ENCODE assay signal across 8 cellular contexts in the genomic region with DNA sequence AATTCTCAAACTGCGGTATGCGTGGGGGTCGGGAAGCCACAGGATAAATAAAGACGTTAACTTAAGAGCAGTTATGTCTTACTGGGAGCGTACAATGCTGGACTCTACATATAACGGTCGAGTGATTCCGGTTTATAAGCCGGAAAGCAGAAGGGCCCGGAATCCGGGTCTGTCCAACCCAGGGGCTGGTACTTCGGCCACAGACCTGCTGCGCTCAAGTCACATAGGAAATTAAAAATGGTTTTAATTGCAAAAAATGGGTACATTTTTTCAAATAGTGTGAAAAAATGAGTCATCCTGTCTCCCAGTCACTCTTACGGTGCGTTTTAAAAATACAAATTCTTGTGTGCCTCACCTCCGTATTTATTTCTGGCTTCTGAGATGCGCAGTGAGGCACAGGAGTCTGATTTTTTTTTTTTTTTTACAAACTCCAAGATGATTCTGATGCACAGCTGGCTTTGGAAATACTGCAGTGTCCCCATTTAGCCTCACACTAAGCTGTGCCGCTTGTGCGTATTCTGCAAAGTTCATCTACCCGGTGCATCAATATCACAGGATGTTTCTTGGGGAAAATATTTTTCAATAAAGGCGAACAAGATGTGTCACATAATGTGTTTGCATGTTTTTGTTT. TPM values are rescaled to one million over a fixed set of nuclear protein-coding genes. Genes with fewer than 3 reads are reported as not detected.
DNase-seq lines count a peak whose midpoint lies in the region; ATAC-seq and TF ChIP-seq lines count a peak whose summit lies in the region.

No MANE protein-coding gene starts in this region.

- H3K27me3 Mint-ChIP-seq in CD14-positive monocyte (ENCODE audit: low read depth in 3 of 3) (no peaks in the 10 kb centered on the region), GM23338 (ENCODE audit: insufficient read depth, low read depth, poor library complexity) (peaks cover 19% of the 10 kb centered on the region)

- H2AFZ ChIP-seq in GM23338: no peak overlapping the region

- in situ Hi-C loops in ACHN (cut with HindIII; ENCODE audit: low pct_ligation_motif_present, low pct_unique_long_range_greater_than_20kb, low sequenced_read_pairs): no loop called here

- peak overlapping the region; percentile 91 to 98 (median 96) for H3K27ac Mint-ChIP-seq in CD14-positive monocyte
- H3K27ac Mint-ChIP-seq in GM23338: peak overlapping the region; percentile 95

- peaks cover 12% of the 10 kb centered on the region; the same call in 1 of the 2 replicates for H3K36me3 ChIP-seq in GM23338 (ENCODE audit: insufficient read depth)
- H3K36me3 ChIP-seq in SJCRH30: peaks cover 18% of the 10 kb centered on the region
- peaks cover 40% of the 10 kb centered on the region for H3K36me3 ChIP-seq in neutrophil

- H3K9me3 Mint-ChIP-seq in CD14-positive monocyte: peaks cover 0 to 2% (median 0%) of the 10 kb centered on the region in 7 donors
- peaks cover 3% of the 10 kb centered on the region; the same call in 1 of the 3 replicates for H3K9me3 Mint-ChIP-seq in GM23338

- H3K27ac ChIP-seq in GM23338 (ENCODE audit: low read depth) (peak overlapping the region; percentile 68), SJCRH30 (peak overlapping the region; percentile 100), neutrophil (peak overlapping the region; percentile 99)

- no peak for ATAC-seq in GM23338

- H3K4me1 ChIP-seq in GM23338 (ENCODE audit: insufficient read depth): peaks cover 33% of the 10 kb centered on the region
- peaks cover 3% of the 10 kb centered on the region for H3K4me1 ChIP-seq in SJCRH30
- H3K4me1 ChIP-seq in neutrophil (ENCODE audit: control insufficient read depth in 1 of 2, insufficient read depth in 1 of 2, low read depth in 1 of 2, low read length in 1 of 2): peaks cover 17 to 18% of the 10 kb centered on the region in 2 experiments

- TF ChIP-seq CTCF in CD14-positive monocyte (IDR thresholded peaks at IDR 0.05): no peak
- no peak for TF ChIP-seq CTCF in GM23338 (conservative IDR thresholded peaks at IDR 0.05; ENCODE audit: low read depth in 2 of 2)
- no peak for TF ChIP-seq CTCF in neutrophil (IDR thresholded peaks at IDR 0.05)

- H3K36me3 Mint-ChIP-seq in CD14-positive monocyte (peaks cover 33 to 48% of the 10 kb centered on the region in 2 donors), GM23338 (ENCODE audit: low read depth) (peaks cover 42% of the 10 kb centered on the region)

- intact Hi-C loops in CD14-positive monocyte (cut with micrococcal nuclease): loop anchor here (2.0 to 10.0 kb wide), 5 partner anchors 25 to 131 kb away; a partner anchor contains a TSS

- H3K4me3 Mint-ChIP-seq in CD14-positive monocyte (peak overlapping the region; percentile 93 to 98), GM23338 (peak overlapping the region; percentile 89)

- H3K4me3 ChIP-seq in GM23338: peak overlapping the region; percentile 61
- peak overlapping the region; percentile 99 for H3K4me3 ChIP-seq in SJCRH30
- H3K4me3 ChIP-seq in neutrophil (ENCODE audit: low read depth in 1 of 2, low read length in 1 of 2): peak overlapping the region; percentile 90 to 100

- peak overlapping the region; percentile 80 for H3K4me2 ChIP-seq in GM23338

- H4K20me1 ChIP-seq in GM23338 (replicated peaks; ENCODE audit: insufficient read depth): no peaks in the 10 kb centered on the region

- peaks cover 29% of the 10 kb centered on the region for H3K79me2 ChIP-seq in GM23338 (replicated peaks; ENCODE audit: insufficient read depth)

- no peaks in the 10 kb centered on the region for H3K27me3 ChIP-seq in GM23338 (ENCODE audit: insufficient read depth)
- no peaks in the 10 kb centered on the region for H3K27me3 ChIP-seq in SJCRH30
- H3K27me3 ChIP-seq in neutrophil: no peaks in the 10 kb centered on the region

- no peak for DNase-seq in CD14-positive monocyte (ENCODE audit: low spot score)
- no peak for DNase-seq in GM23338 (ENCODE audit: low spot score)
- peak in 1 of 2 experiments; percentile 50 for DNase-seq in SJCRH30
- peak; percentile 21 for DNase-seq in fibroblast of gingiva (ENCODE audit: low read depth)
- no peak for DNase-seq in ACHN
- DNase-seq in A172 (ENCODE audit: low spot score): no peak
- no peak for DNase-seq in Kasumi-1 (lab: John Stamatoyannopoulos, UW)

- H3K9me3 ChIP-seq in SJCRH30 (replicated peaks) (no peaks in the 10 kb centered on the region), neutrophil (no peaks in the 10 kb centered on the region)

- H3F3A ChIP-seq in GM23338 (replicated peaks; ENCODE audit: low read depth): peaks cover 26% of the 10 kb centered on the region

- no peaks in the 10 kb centered on the region for H3K9me2 ChIP-seq in GM23338 (ENCODE audit: insufficient read depth)

- H3K4me1 Mint-ChIP-seq in CD14-positive monocyte (peaks cover 15% of the 10 kb centered on the region), GM23338 (peaks cover 39% of the 10 kb centered on the region)

TF ChIP-seq in GM23338, 12 proteins besides CTCF, POLR2A, EP300 and RAD21:
- TF ChIP-seq ZNF331 (CRISPR knock-in tag; IDR thresholded peaks at IDR 0.05; ENCODE audit: low read depth): no peak
- TF ChIP-seq EZH2phosphoT487 (IDR thresholded peaks at IDR 0.05; ENCODE audit: unreplicated experiment): no peak
- no peak for TF ChIP-seq POLR2AphosphoS5 (IDR thresholded peaks at IDR 0.05; ENCODE audit: low read depth)

RNA-seq across cellular contexts. Expression of a gene that starts 1.0 kb away (rescaled TPM):
- polyA plus RNA-seq in CD14-positive monocyte (10 to 100 TPM; 50.4 to 54.9 TPM), GM23338 (2016; fragmentation: Nextera tagmentation; extraction: Ambion mirVana) (28.3 and 37.0 TPM in 2 replicates)
- total RNA-seq in GM23338 (2014; rRNA removed; shearing (Covaris generic)): 26.1 and 27.0 TPM in 2 replicates
- total RNA-seq in SJCRH30 (2014; rRNA removed; shearing (Covaris generic)): 20.6 and 21.7 TPM in 2 replicates
- 7.0 and 9.3 TPM in 2 replicates for total RNA-seq in A172 (2014; rRNA removed; shearing (Covaris generic))

RNA-seq across cellular contexts. Expression of a gene that starts 23.6 kb away (rescaled TPM):
- polyA plus RNA-seq in CD14-positive monocyte (1 to 10 TPM; 2.9 to 3.0 TPM), GM23338 (2016; fragmentation: Nextera tagmentation; extraction: Ambion mirVana) (107 and 108 TPM in 2 replicates)
- total RNA-seq in GM23338 (2014; rRNA removed; shearing (Covaris generic)): 141 and 160 TPM in 2 replicates
- total RNA-seq in SJCRH30 (2014; rRNA removed; shearing (Covaris generic)): 14.5 and 15.6 TPM in 2 replicates
- 2.1 and 3.9 TPM in 2 replicates for total RNA-seq in A172 (2014; rRNA removed; shearing (Covaris generic))

RNA-seq across cellular contexts. Expression of a gene that starts 36.5 kb away (rescaled TPM):
- polyA plus RNA-seq in CD14-positive monocyte (1 to 10 TPM; 2.7 to 3.1 TPM), GM23338 (2016; fragmentation: Nextera tagmentation; extraction: Ambion mirVana) (5.7 and 7.4 TPM in 2 replicates)
- total RNA-seq in GM23338 (2014; rRNA removed; shearing (Covaris generic)): 18.6 and 24.2 TPM in 2 replicates
- 12.5 and 14.2 TPM in 2 replicates for total RNA-seq in SJCRH30 (2014; rRNA removed; shearing (Covaris generic))
- 11.3 and 11.5 TPM in 2 replicates for total RNA-seq in A172 (2014; rRNA removed; shearing (Covaris generic))

RNA-seq across cellular contexts. Expression of a gene that starts 44.4 kb away (rescaled TPM):
- 100 to 1,000 TPM; 279 to 366 TPM for polyA plus RNA-seq in CD14-positive monocyte
- total RNA-seq in GM23338 (2014; rRNA removed; shearing (Covaris generic)): 31.4 and 39.9 TPM in 2 replicates
- 52.8 and 63.9 TPM in 2 replicates for polyA plus RNA-seq in GM23338 (2016; fragmentation: Nextera tagmentation; extraction: Ambion mirVana)
- 85.2 and 91.4 TPM in 2 replicates for total RNA-seq in SJCRH30 (2014; rRNA removed; shearing (Covaris generic))
- 114 and 142 TPM in 2 replicates for total RNA-seq in A172 (2014; rRNA removed; shearing (Covaris generic))

RNA-seq across cellular contexts. Expression of a gene that starts 44.5 kb away (rescaled TPM):
- polyA plus RNA-seq in CD14-positive monocyte (under 1 TPM in 1 of 2 donors, not detected in 1; 0.14 TPM), GM23338 (2016; fragmentation: Nextera tagmentation; extraction: Ambion mirVana) (4.5 and 4.6 TPM in 2 replicates)
- 7.6 and 10.9 TPM in 2 replicates for total RNA-seq in GM23338 (2014; rRNA removed; shearing (Covaris generic))
- 3.9 and 6.7 TPM in 2 replicates for total RNA-seq in SJCRH30 (2014; rRNA removed; shearing (Covaris generic))
- 2.5 and 3.1 TPM in 2 replicates for total RNA-seq in A172 (2014; rRNA removed; shearing (Covaris generic))
